Comparison of ENCODE assay signal across 8 cellular contexts in genomic region chr14:44897041-44897843, GRCh38.
DNase-seq lines count a peak whose midpoint lies in the region; ATAC-seq and TF ChIP-seq lines count a peak whose summit lies in the region.

No MANE protein-coding gene starts in this region.

- ATAC-seq in GM21619 (IDR thresholded peaks at IDR 0.05; ENCODE audit: unreplicated experiment), result peak; percentile 89

- peak overlapping the region; percentile 88 to 91 for H3K9ac ChIP-seq in mucosa of rectum (ENCODE audit: low read depth in 1 of 2, low read length in 2 of 2)

- DNase-seq in DMS153 treated with DMSO at 0.1 percent for 48 hours (lab: John Stamatoyannopoulos, UW; ENCODE audit: unreplicated experiment), result peak; percentile 76
- peak; percentile 88 for DNase-seq in OCI-M2 (lab: John Stamatoyannopoulos, UW; ENCODE audit: unreplicated experiment)
- DNase-seq in activated T-cell treated with anti-CD3 and anti-CD28 coated beads, Interleukin-2, amount 50 U/mL, for 1 hour, result peak; percentile 97
- DNase-seq in erythroblast (lab: John Stamatoyannopoulos, UW), result peak; percentile 97 to 98
- DNase-seq in stimulated activated CD8-positive, alpha-beta memory T cell treated with anti-CD3 and anti-CD28 coated beads, Interleukin-4, amount 100 ng/mL, for 4 hours (ENCODE audit: low read depth in 2 of 2, low spot score in 1 of 2), result peak; percentile 96 to 98

- no peak for TF ChIP-seq RAD21 in Ishikawa (IDR thresholded peaks at IDR 0.05; ENCODE audit: low read depth)

- H3K9me3 ChIP-seq in mucosa of rectum (ENCODE audit: control insufficient read depth in 2 of 2, low read length in 2 of 2), result no peaks in the 10 kb centered on the region

- no peaks in the 10 kb centered on the region for H3K36me3 ChIP-seq in mucosa of rectum (ENCODE audit: control insufficient read depth in 2 of 2, insufficient read depth in 2 of 2, low read length in 2 of 2)

- peak overlapping the region; percentile 99 to 100 for H3K27ac ChIP-seq in mucosa of rectum (ENCODE audit: low read depth in 2 of 2, low read length in 2 of 2)

- no peak for TF ChIP-seq EP300 in Ishikawa (IDR thresholded peaks at IDR 0.05; ENCODE audit: borderline replicate concordance)

- peak; percentile 50 for TF ChIP-seq POLR2A in erythroblast (IDR thresholded peaks at IDR 0.05; ENCODE audit: low read length)

- no peaks in the 10 kb centered on the region for H3K27me3 ChIP-seq in mucosa of rectum (ENCODE audit: control insufficient read depth in 2 of 2, insufficient read depth in 2 of 2, low read length in 2 of 2)

- H3K4me3 ChIP-seq in mucosa of rectum (ENCODE audit: low read length in 2 of 2), result peak overlapping the region; percentile 83 to 95

- peaks cover 2% of the 10 kb centered on the region in 2 donors for H3K4me1 ChIP-seq in mucosa of rectum (ENCODE audit: control insufficient read depth in 2 of 2, insufficient read depth in 2 of 2, low read length in 2 of 2)

TF ChIP-seq in Ishikawa, 13 proteins besides CTCF, POLR2A, EP300 and RAD21:
- TF ChIP-seq NFIC (IDR thresholded peaks at IDR 0.05) (no peak), EGR1 (IDR thresholded peaks at IDR 0.05) (peak; percentile 11; the same call in 1 of the 2 replicates), TEAD4 (IDR thresholded peaks at IDR 0.05) (no peak), TAF1 (IDR thresholded peaks at IDR 0.05; ENCODE audit: low read depth) (peak; percentile 57), CREB1 (IDR thresholded peaks at IDR 0.05; ENCODE audit: low read depth) (no peak), YY1 (IDR thresholded peaks at IDR 0.05; ENCODE audit: low read depth) (peak; percentile 66), MAX (IDR thresholded peaks at IDR 0.05) (peak; percentile 18; the same call in 1 of the 2 replicates), USF1 (IDR thresholded peaks at IDR 0.05) (no peak; the same call in 1 of the 2 replicates), REST (IDR thresholded peaks at IDR 0.05; ENCODE audit: low read depth) (no peak), CEBPB (IDR thresholded peaks at IDR 0.05) (no peak), TCF12 (IDR thresholded peaks at IDR 0.05; ENCODE audit: low read depth) (no peak), FOXM1 (IDR thresholded peaks at IDR 0.05; ENCODE audit: borderline replicate concordance, low read depth) (no peak), ZBTB7A (IDR thresholded peaks at IDR 0.05; ENCODE audit: low read depth) (peak; percentile 77; the same call in 1 of the 2 replicates)

Comparison
In these comparisons a context has a peak if more than half of its experiments do, and no peak if none do; other contexts are left out.
1. Peak in every context shown above with its lines: DNase-seq, ATAC-seq, H3K4me3 ChIP-seq and H3K27ac ChIP-seq.